19 cellular contexts compared by ENCODE assay signal in the genomic region with DNA sequence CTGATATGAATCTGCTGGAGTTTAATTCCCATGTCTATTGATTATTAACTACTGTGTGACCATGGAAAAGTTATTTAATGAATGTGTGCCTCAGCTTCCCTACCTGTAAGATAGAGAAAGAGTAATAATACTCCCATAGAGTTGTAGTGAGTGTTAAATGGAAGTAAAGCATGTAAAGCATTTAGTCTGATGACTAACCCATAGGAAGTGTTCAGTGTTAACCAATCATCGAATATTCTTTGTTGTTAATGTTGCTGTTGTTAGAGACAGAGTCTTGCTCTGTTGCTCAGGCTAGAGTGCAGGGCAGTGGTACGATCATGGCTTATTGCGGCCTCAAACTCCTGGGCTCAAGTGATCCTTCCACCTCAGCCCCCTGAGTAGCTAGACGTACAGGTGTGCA. TPM values are rescaled to one million over a fixed set of nuclear protein-coding genes. Genes with fewer than 3 reads are reported as not detected.
DNase-seq lines count a peak whose midpoint lies in the region; ATAC-seq and TF ChIP-seq lines count a peak whose summit lies in the region.
"Had no signal": no experiment of that assay in that cellular context is flagged by ENCODE, and none has a peak within 500 bp of the region (broad histone marks: within the 10 kb centered on the region; RNA-seq: fewer than 3 reads in every experiment).

No MANE protein-coding gene starts in this region.

- H3K27me3 Mint-ChIP-seq in naive thymus-derived CD8-positive, alpha-beta T cell, result peaks cover 0 to 36% (median 9%) of the 10 kb centered on the region in 5 donors

- H3K27me3 ChIP-seq in RWPE2 (ENCODE audit: insufficient read depth, poor library complexity, severe bottlenecking), result no peaks in the 10 kb centered on the region
- H3K27me3 ChIP-seq: BLaER1 treated with 17β-estradiol and CSF1 and Interleukin-3, amounts not matched to agents 10 nM and 100 nM had no signal

- no peaks in the 10 kb centered on the region for H3K4me1 ChIP-seq in RWPE2 (ENCODE audit: insufficient read depth, poor library complexity, severe bottlenecking)
- H3K4me1 ChIP-seq: A549; BLaER1 treated with 17β-estradiol and CSF1 and Interleukin-3, amounts not matched to agents 10 nM and 100 nM had no signal

- no peak overlapping the region for H3K4me3 ChIP-seq in RWPE2 (ENCODE audit: severe bottlenecking)
- no peak overlapping the region for H3K4me3 ChIP-seq in epithelial cell of esophagus (ENCODE audit: low read length)
- H3K4me3 ChIP-seq: A549; BLaER1 treated with 17β-estradiol and CSF1 and Interleukin-3, amounts not matched to agents 10 nM and 100 nM had no signal

- no peaks in the 10 kb centered on the region for H3K36me3 Mint-ChIP-seq in naive thymus-derived CD8-positive, alpha-beta T cell
- H3K36me3 Mint-ChIP-seq: CD8-positive, alpha-beta T cell had no signal

- 0 out of 3 replicates have a peak, but pooled peaks have one; percentile 12 for ATAC-seq in RWPE2 (ENCODE audit: low read depth)
- no peak for ATAC-seq in naive thymus-derived CD8-positive, alpha-beta T cell
- ATAC-seq: A549; CD8-positive, alpha-beta T cell had no signal

- no peak overlapping the region for H3K27ac ChIP-seq in RWPE2 (ENCODE audit: poor library complexity, severe bottlenecking)
- H3K27ac ChIP-seq: 22Rv1; A549; BLaER1 treated with 17β-estradiol and CSF1 and Interleukin-3, amounts not matched to agents 10 nM and 100 nM; C4-2B had no signal

- no peaks in the 10 kb centered on the region for H3K36me3 ChIP-seq in RWPE2 (ENCODE audit: low read depth)
- H3K36me3 ChIP-seq: BLaER1 treated with 17β-estradiol and CSF1 and Interleukin-3, amounts not matched to agents 10 nM and 100 nM had no signal

- POLR2A ChIA-PET in naive thymus-derived CD8-positive, alpha-beta T cell (lab: Charles Lee), result no interaction called here

- DNase-seq in RWPE2 (ENCODE audit: low spot score) (no peak), epithelial cell of esophagus (ENCODE audit: low read depth) (peak; percentile 29), kidney tubule cell (ENCODE audit: low spot score) (peak; percentile 75), renal cortical epithelial cell (ENCODE audit: low read depth) (peak; percentile 58), NCI-H510A (lab: John Stamatoyannopoulos, UW) (no peak), iPS-NIHi11 (ENCODE audit: low spot score) (no peak)
- no peak for DNase-seq in naive thymus-derived CD8-positive, alpha-beta T cell
- DNase-seq: AML-193; Caco-2; Calu3; CD4-positive, alpha-beta T cell; CD8-positive, alpha-beta T cell; DMS79 treated with DMSO at 0.1 percent for 48 hours; GF-D8 had no signal

- no peaks in the 10 kb centered on the region for H3K9me3 Mint-ChIP-seq in naive thymus-derived CD8-positive, alpha-beta T cell
- H3K9me3 Mint-ChIP-seq: CD4-positive, alpha-beta T cell; CD8-positive, alpha-beta T cell had no signal

- no peak overlapping the region for H3K4me3 Mint-ChIP-seq in naive thymus-derived CD8-positive, alpha-beta T cell
- H3K4me3 Mint-ChIP-seq: B cell; CD4-positive, alpha-beta T cell; CD8-positive, alpha-beta T cell had no signal

- no peak for TF ChIP-seq CTCF in RWPE2 (IDR thresholded peaks at IDR 0.05; ENCODE audit: poor library complexity, severe bottlenecking)
- no peak for TF ChIP-seq CTCF in epithelial cell of esophagus (IDR thresholded peaks at IDR 0.05; ENCODE audit: insufficient read depth, low read depth, low read length, missing control alignments)

- H3K9me3 ChIP-seq in RWPE2 (ENCODE audit: severe bottlenecking), result no peaks in the 10 kb centered on the region
- H3K9me3 ChIP-seq: A549; BLaER1 treated with 17β-estradiol and CSF1 and Interleukin-3, amounts not matched to agents 10 nM and 100 nM; Caco-2 had no signal

- no peaks in the 10 kb centered on the region for H3K4me1 Mint-ChIP-seq in naive thymus-derived CD8-positive, alpha-beta T cell
- H3K4me1 Mint-ChIP-seq: B cell had no signal

- H3K27ac Mint-ChIP-seq in naive thymus-derived CD8-positive, alpha-beta T cell, result no peak overlapping the region
- H3K27ac Mint-ChIP-seq: B cell; CD4-positive, alpha-beta T cell; CD8-positive, alpha-beta T cell had no signal

RNA-seq across cellular contexts. Expression of a gene that starts 36.2 kb away (rescaled TPM):
- 38.6 and 59.8 TPM in 2 replicates for total RNA-seq in renal cortical epithelial cell
- total RNA-seq in naive thymus-derived CD8-positive, alpha-beta T cell, result 10 to 100 TPM; 22.7 to 23.6 TPM
- polyA plus RNA-seq in naive thymus-derived CD8-positive, alpha-beta T cell, result 1 to 10 TPM; 3.6 to 4.4 (median 4.2) TPM

Comparison
In these comparisons a context has a peak if more than half of its experiments do, and no peak if none do; other contexts are left out.
1. DNase-seq: peak in epithelial cell of esophagus (single experiment), kidney tubule cell (single experiment) and renal cortical epithelial cell (single experiment); none in RWPE2 (single experiment), NCI-H510A (single experiment), naive thymus-derived CD8-positive, alpha-beta T cell (0 of 10) and iPS-NIHi11 (single experiment).